ENCODE assay signal across 8 cellular contexts in genomic region chr17:7572338-7572587, GRCh38. TPM values are rescaled to one million over a fixed set of nuclear protein-coding genes. Genes with fewer than 3 reads are reported as not detected.
A peak's percentile ranks its signal among the peaks of the same experiment; 100 is the strongest.
DNase-seq lines count a peak whose midpoint lies in the region; ATAC-seq and TF ChIP-seq lines count a peak whose summit lies in the region.

No MANE protein-coding gene starts in this region.

- H2AFZ ChIP-seq in PC-3 (ENCODE audit: low read length) = no peak overlapping the region

- DNase-seq in PC-3 (no peak), epithelial cell of esophagus (ENCODE audit: low read depth) (no peak), prostate gland (ENCODE audit: low spot score) (no peak), medulla oblongata (ENCODE audit: extremely low spot score) (no peak), KBM-7 (no peak), NCI-H187 (lab: John Stamatoyannopoulos, UW) (no peak)

- POLR2A ChIA-PET in PC-3 (lab: Charles Lee; ENCODE audit: unreplicated experiment) = no interaction called here

- TF ChIP-seq CTCF in PC-3 (conservative IDR thresholded peaks at IDR 0.05; ENCODE audit: low read depth, low read length) = no peak
- TF ChIP-seq CTCF in epithelial cell of esophagus (IDR thresholded peaks at IDR 0.05; ENCODE audit: insufficient read depth, low read depth, low read length, missing control alignments) = no peak
- no peak for TF ChIP-seq CTCF in prostate gland (IDR thresholded peaks at IDR 0.05)

- H3K27ac ChIP-seq in PC-3 (ENCODE audit: low read length) (peak overlapping the region; percentile 20), prostate gland (peak overlapping the region; percentile 78 to 98)

- peaks cover 44% of the 10 kb centered on the region for H4K20me1 ChIP-seq in PC-3 (ENCODE audit: low read length)

- H3K9ac ChIP-seq in PC-3 (ENCODE audit: low read length) = peak overlapping the region; percentile 47

- peak overlapping the region; percentile 67 for H3K4me2 ChIP-seq in PC-3 (ENCODE audit: low read length)

- CTCF ChIA-PET in PC-3 (lab: Charles Lee) = no interaction called here

- H3F3A ChIP-seq in PC-3 (ENCODE audit: low read length, unreplicated experiment) = peaks cover 25% of the 10 kb centered on the region

- BruUV-seq in PC-3 (replicated peaks; lab: Mats Ljungman, UMichigan) = no TSS peak

- H3K79me2 ChIP-seq in PC-3 (ENCODE audit: low read length) = peaks cover 47% of the 10 kb centered on the region

- no peak for TF ChIP-seq POLR2A in prostate gland (IDR thresholded peaks at IDR 0.05)

- intact Hi-C loops in PC-3 (cut with micrococcal nuclease) = no loop called here
- intact Hi-C loops in prostate gland (cut with DNase I) = loop anchor here (5.0 kb wide), 1 partner anchor 115 kb away; the partner anchor contains the start of genes TP53 and WRAP53

- no peaks in the 10 kb centered on the region for H3K9me3 ChIP-seq in PC-3 (ENCODE audit: low read length)
- H3K9me3 ChIP-seq in prostate gland = no peaks in the 10 kb centered on the region

- H3K4me1 ChIP-seq in PC-3 (ENCODE audit: insufficient read depth, low read length) (peaks cover 32% of the 10 kb centered on the region), prostate gland (replicated peaks) (no peaks in the 10 kb centered on the region)

- in situ Hi-C loops in KBM-7 (cut with MboI; ENCODE audit: low pct_unique_long_range_greater_than_20kb, low sequenced_read_pairs) = no loop called here

- H3K36me3 ChIP-seq in PC-3 (ENCODE audit: low read depth, low read length) (peaks cover 53% of the 10 kb centered on the region), prostate gland (peaks cover 17 to 37% of the 10 kb centered on the region in 2 donors)

- H3K27me3 ChIP-seq in PC-3 (ENCODE audit: low read length) = no peaks in the 10 kb centered on the region
- H3K27me3 ChIP-seq in prostate gland (replicated peaks; ENCODE audit: insufficient read depth) = no peaks in the 10 kb centered on the region

- 1% methylated on average over 11 of the region's 11 CpGs for WGBS in prostate gland

- ATAC-seq in GM21737 (IDR thresholded peaks at IDR 0.05; ENCODE audit: unreplicated experiment) = peak; percentile 86
- no peak for ATAC-seq in PC-3
- ATAC-seq in HG03139 (IDR thresholded peaks at IDR 0.05; ENCODE audit: unreplicated experiment) = no peak

- no peaks in the 10 kb centered on the region for H3K9me2 ChIP-seq in PC-3 (replicated peaks; ENCODE audit: low read length)

- H3K4me3 ChIP-seq in PC-3 (ENCODE audit: low read length) = peak overlapping the region; percentile 49; the same call in 1 of the 2 replicates
- H3K4me3 ChIP-seq in epithelial cell of esophagus (ENCODE audit: low read length) = peak overlapping the region; percentile 80
- H3K4me3 ChIP-seq in prostate gland = peak overlapping the region; percentile 99 to 100

RNA-seq across cellular contexts. Expression of gene CD68, which starts 7.2 kb away (rescaled TPM):
- total RNA-seq in PC-3 (2014; rRNA removed) (30.2 and 32.4 TPM in 2 replicates), prostate gland (10 to 100 TPM; 12.3 to 17.3 TPM)

RNA-seq across cellular contexts. Expression of gene SENP3, which starts 10.5 kb away (rescaled TPM):
- total RNA-seq in PC-3 (2014; rRNA removed) = 82.8 and 88.7 TPM in 2 replicates
- 10 to 100 TPM; 39.6 to 65.7 TPM for total RNA-seq in prostate gland

RNA-seq across cellular contexts. Expression of gene MPDU1, which starts 11.4 kb away (rescaled TPM):
- total RNA-seq in PC-3 (2014; rRNA removed) (71.0 and 94.1 TPM in 2 replicates), prostate gland (100 to 1,000 TPM; 101 to 239 TPM)

RNA-seq across cellular contexts. Expression of gene TNFSF13, which starts 13.7 kb away (rescaled TPM):
- total RNA-seq in PC-3 (2014; rRNA removed) (3.6 and 5.2 TPM in 2 replicates), prostate gland (10 to 100 TPM; 20.4 to 21.1 TPM)

RNA-seq across cellular contexts. Expression of gene SOX15, which starts 17.6 kb away (rescaled TPM):
- 6.3 and 7.0 TPM in 2 replicates for total RNA-seq in PC-3 (2014; rRNA removed)
- 10 to 100 TPM in 1 of 2 donors, 1 to 10 TPM in 1; 6.3 to 15.0 TPM for total RNA-seq in prostate gland

Comparison
In these comparisons a context has a peak if more than half of its experiments do, and no peak if none do; other contexts are left out.
1. H3K4me3 ChIP-seq: peak in every context shown above with its lines; median percentile 100 in prostate gland; 80 in epithelial cell of esophagus; 49 in PC-3.